9 cellular contexts compared by ENCODE assay signal in the genomic region with DNA sequence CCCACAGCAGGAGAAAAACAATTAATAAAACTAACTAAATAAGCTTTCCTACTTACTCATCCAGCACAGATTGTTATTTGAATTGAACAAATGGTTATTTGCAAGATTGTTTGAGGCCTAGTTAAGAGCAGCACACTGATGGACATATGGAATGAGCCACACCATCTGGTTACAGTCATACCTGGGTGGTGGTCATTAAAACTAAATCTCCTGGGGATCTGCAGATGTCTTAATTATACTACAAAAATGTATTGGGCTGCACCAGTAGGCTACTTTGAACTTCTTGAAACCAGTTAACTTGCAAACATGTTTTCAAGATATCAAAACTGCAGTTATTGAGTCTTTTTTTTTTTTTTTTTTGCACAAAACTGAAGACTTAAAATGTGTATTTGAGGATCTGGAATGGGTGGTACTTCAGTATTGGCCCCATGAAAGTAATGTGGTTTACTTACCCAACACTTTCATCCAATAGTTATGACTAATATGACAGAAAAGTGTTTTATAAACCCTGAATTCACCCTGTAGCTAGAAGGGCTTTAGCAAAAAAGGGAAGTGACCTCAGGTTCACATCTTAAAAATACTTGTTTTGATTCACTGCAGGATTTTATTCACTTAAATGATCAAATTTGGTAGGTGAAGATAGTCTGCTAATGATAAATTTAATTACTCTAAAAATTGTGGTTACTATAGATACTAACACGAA. TPM values are rescaled to one million over a fixed set of nuclear protein-coding genes. Genes with fewer than 3 reads are reported as not detected.
A peak's percentile ranks its signal among the peaks of the same experiment; 100 is the strongest.
DNase-seq lines count a peak whose midpoint lies in the region; ATAC-seq and TF ChIP-seq lines count a peak whose summit lies in the region.
"Had no signal": no experiment of that assay in that cellular context is flagged by ENCODE, and none has a peak within 500 bp of the region (broad histone marks: within the 10 kb centered on the region; RNA-seq: fewer than 3 reads in every experiment).

No MANE protein-coding gene starts in this region.

- ATAC-seq in GM19452 (IDR thresholded peaks at IDR 0.05; ENCODE audit: unreplicated experiment) (peak; percentile 89), HG03432 (IDR thresholded peaks at IDR 0.05; ENCODE audit: unreplicated experiment) (peak; percentile 92)
- peak; percentile 72 for ATAC-seq in activated T-helper 17 cell treated with anti-CD3 and anti-CD28 coated beads, Interleukin-2, amount 50 U/mL, for 72 hours (replicated peaks)

- peak overlapping the region; percentile 43 for H3K4me3 Mint-ChIP-seq in activated T-helper 17 cell treated with anti-CD3 and anti-CD28 coated beads, Interleukin-2, amount 50 U/mL, for 72 hours

- no peaks in the 10 kb centered on the region for H3K9me3 Mint-ChIP-seq in activated T-helper 17 cell treated with anti-CD3 and anti-CD28 coated beads, Interleukin-2, amount 50 U/mL, for 72 hours

- no peak overlapping the region for H3K4me3 ChIP-seq in dorsolateral prefrontal cortex
- H3K4me3 ChIP-seq: skin epidermis had no signal

- H3K27ac ChIP-seq in dorsolateral prefrontal cortex = peak overlapping the region in 1 of 59 donors; percentile 2
- H3K27ac ChIP-seq: skin epidermis had no signal

- no peak for TF ChIP-seq CTCF in dorsolateral prefrontal cortex (IDR thresholded peaks at IDR 0.05 in 54 of 56, conservative IDR thresholded peaks at IDR 0.05 in 2 of 56; ENCODE audit: low read depth in 1 of 56, partially characterized antibody in 56 of 56)

- H3K27ac Mint-ChIP-seq in activated T-helper 17 cell treated with anti-CD3 and anti-CD28 coated beads, Interleukin-2, amount 50 U/mL, for 72 hours = peak overlapping the region; percentile 14

- peaks cover 45% of the 10 kb centered on the region for H3K36me3 Mint-ChIP-seq in activated T-helper 17 cell treated with anti-CD3 and anti-CD28 coated beads, Interleukin-2, amount 50 U/mL, for 72 hours (ENCODE audit: low read depth)

- H3K27me3 ChIP-seq in dorsolateral prefrontal cortex = no peaks in the 10 kb centered on the region

- DNase-seq in DMS 273 (lab: John Stamatoyannopoulos, UW; ENCODE audit: unreplicated experiment) = peak; percentile 92
- DNase-seq in stimulated activated CD4-positive, alpha-beta T cell treated with anti-CD3 and anti-CD28 coated beads, Interleukin-4, amount 100 ng/mL, for 4 hours = no peak
- DNase-seq in dorsolateral prefrontal cortex = no peak
- no peak for DNase-seq in ACHN
- no peak for DNase-seq in T1000 (lab: John Stamatoyannopoulos, UW)

- H3K4me1 Mint-ChIP-seq in activated T-helper 17 cell treated with anti-CD3 and anti-CD28 coated beads, Interleukin-2, amount 50 U/mL, for 72 hours = peaks cover 46% of the 10 kb centered on the region

- in situ Hi-C loops in ACHN (cut with HindIII; ENCODE audit: low pct_ligation_motif_present, low pct_unique_long_range_greater_than_20kb, low sequenced_read_pairs) = no loop called here

- intact Hi-C loops in dorsolateral prefrontal cortex (cut with DNase I) = loop anchor here in 1 of 2 donors (10.0 kb wide), 1 partner anchor 382 kb away; no protein-coding TSS in a partner anchor

- H3K27me3 Mint-ChIP-seq in activated T-helper 17 cell treated with anti-CD3 and anti-CD28 coated beads, Interleukin-2, amount 50 U/mL, for 72 hours = no peaks in the 10 kb centered on the region

RNA-seq across cellular contexts. Expression of a gene that starts 10.8 kb away (rescaled TPM):
- total RNA-seq in activated T-helper 17 cell treated with anti-CD3 and anti-CD28 coated beads, Interleukin-2, amount 50 U/mL, for 72 hours = 10 to 100 TPM; 68.7 to 79.8 TPM
- total RNA-seq in dorsolateral prefrontal cortex = 100 to 1,000 TPM in 83 of 120 experiments, 10 to 100 TPM in 37; 79.9 to 144 (median 106) TPM
